Comparison of ENCODE assay signal across 1 cellular context in the genomic region with DNA sequence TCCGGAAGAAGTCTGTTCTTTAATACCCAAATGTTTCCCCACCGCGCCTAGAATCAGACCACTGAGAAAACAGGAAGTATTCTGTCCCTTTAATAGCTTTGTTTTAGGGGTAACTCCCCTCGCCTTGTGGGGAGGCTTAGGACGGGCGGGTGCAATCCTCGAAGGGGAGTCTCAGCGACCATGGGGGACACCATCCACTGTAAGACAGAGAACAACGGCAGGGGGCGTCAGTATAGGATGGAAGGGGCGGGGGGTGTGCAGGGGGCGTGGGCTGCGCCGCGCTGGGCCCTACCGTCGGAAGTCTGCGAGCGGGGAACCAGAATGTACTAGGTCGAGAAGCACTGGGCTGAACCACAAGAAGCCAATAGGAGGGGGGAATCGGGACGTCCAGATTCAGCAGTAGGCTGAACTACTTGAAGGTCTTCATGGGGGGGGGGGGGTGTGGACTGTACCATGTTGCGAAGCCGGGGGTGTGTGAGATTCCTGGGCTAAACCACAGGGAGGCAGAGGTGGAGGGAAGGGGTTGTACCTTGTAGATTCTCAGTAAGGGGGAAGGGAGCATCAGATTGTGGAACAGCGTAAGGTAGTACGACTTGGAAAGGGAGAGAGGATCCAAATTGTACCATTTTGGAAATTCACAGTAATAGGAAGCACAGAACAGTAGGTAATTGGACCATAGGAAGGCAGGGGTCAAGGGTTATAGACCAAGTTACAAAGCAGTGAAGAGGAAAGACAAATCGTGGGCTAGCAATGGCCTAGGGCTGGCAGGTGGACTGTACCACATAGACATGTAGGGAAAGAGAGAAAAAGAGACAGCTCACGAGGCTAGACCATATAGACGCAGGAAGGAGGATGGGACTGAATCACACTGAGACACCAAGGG.
A peak's percentile ranks its signal among the peaks of the same experiment; 100 is the strongest.
TF ChIP-seq lines count a peak whose summit lies in the region.

No MANE protein-coding gene starts in this region.

TF ChIP-seq in K562, 482 proteins besides CTCF, POLR2A, EP300 and RAD21 (continued from another document and continues in another):
- no peak for TF ChIP-seq CHD7 (IDR thresholded peaks at IDR 0.05; ENCODE audit: low read depth, low read length)
- no peak for TF ChIP-seq HNRNPL (IDR thresholded peaks at IDR 0.05; ENCODE audit: low read depth, low read length)
- no peak for TF ChIP-seq SMARCE1 (IDR thresholded peaks at IDR 0.05)
- TF ChIP-seq CREM (IDR thresholded peaks at IDR 0.05; ENCODE audit: low read depth) = peak; percentile 59; the same call in 1 of the 2 replicates
- TF ChIP-seq ZFP91 (CRISPR knock-in tag; IDR thresholded peaks at IDR 0.05) = peak; percentile 87; the same call in 1 of the 2 replicates
- TF ChIP-seq JUND (IDR thresholded peaks at IDR 0.05; ENCODE audit: borderline replicate concordance, low read depth, low read length) = peak; percentile 97
- TF ChIP-seq JUND (tag; IDR thresholded peaks at IDR 0.05; ENCODE audit: borderline replicate concordance, low read depth, low read length) = no peak; the same call in 2 of the 3 replicates
- no peak for TF ChIP-seq SRSF1 (IDR thresholded peaks at IDR 0.05; ENCODE audit: low read depth, low read length)
- TF ChIP-seq KDM5B (IDR thresholded peaks at IDR 0.05; ENCODE audit: insufficient replicate concordance, low read depth, low read length) = no peak
- no peak for TF ChIP-seq THAP12 (CRISPR knock-in tag; IDR thresholded peaks at IDR 0.05)
- no peak; the same call in 1 of the 2 replicates for TF ChIP-seq MAX (CRISPR knock-in tag; IDR thresholded peaks at IDR 0.05)
- no peak for TF ChIP-seq TSC22D4 (tag; IDR thresholded peaks at IDR 0.05)
- TF ChIP-seq SMARCA4 (IDR thresholded peaks at IDR 0.05) = peak; percentile 36
- peak; percentile 63 for TF ChIP-seq RNF2 (IDR thresholded peaks at IDR 0.05)
- TF ChIP-seq NFRKB (IDR thresholded peaks at IDR 0.05; ENCODE audit: low read depth) = peak; percentile 55; the same call in 1 of the 2 replicates
- no peak for TF ChIP-seq ZNF239 (CRISPR knock-in tag; IDR thresholded peaks at IDR 0.05)
- peak; percentile 65; the same call in 1 of the 2 replicates for TF ChIP-seq PHB2 (IDR thresholded peaks at IDR 0.05; ENCODE audit: low read depth)
- peak; percentile 55; the same call in 1 of the 2 replicates for TF ChIP-seq EHMT2 (IDR thresholded peaks at IDR 0.05)
- no peak for TF ChIP-seq SFPQ (IDR thresholded peaks at IDR 0.05; ENCODE audit: low read depth, low read length)
- no peak; the same call in none of the 2 replicates for TF ChIP-seq RBFOX2 (IDR thresholded peaks at IDR 0.05; ENCODE audit: low read depth, low read length)
- no peak for TF ChIP-seq ZNF146 (CRISPR knock-in tag; IDR thresholded peaks at IDR 0.05; ENCODE audit: unreplicated experiment)
- TF ChIP-seq PML (IDR thresholded peaks at IDR 0.05; ENCODE audit: low read length) = peak; percentile 36
- TF ChIP-seq ZNF57 (CRISPR knock-in tag; IDR thresholded peaks at IDR 0.05) = no peak
- TF ChIP-seq IRF2 (CRISPR knock-in tag; IDR thresholded peaks at IDR 0.05) = no peak
- peak; percentile 19; the same call in 1 of the 2 replicates for TF ChIP-seq TOE1 (IDR thresholded peaks at IDR 0.05; ENCODE audit: borderline replicate concordance)
- no peak for TF ChIP-seq TOE1 (CRISPR knock-in tag; IDR thresholded peaks at IDR 0.05; ENCODE audit: borderline replicate concordance, low read depth)
- TF ChIP-seq, protein P1, sequence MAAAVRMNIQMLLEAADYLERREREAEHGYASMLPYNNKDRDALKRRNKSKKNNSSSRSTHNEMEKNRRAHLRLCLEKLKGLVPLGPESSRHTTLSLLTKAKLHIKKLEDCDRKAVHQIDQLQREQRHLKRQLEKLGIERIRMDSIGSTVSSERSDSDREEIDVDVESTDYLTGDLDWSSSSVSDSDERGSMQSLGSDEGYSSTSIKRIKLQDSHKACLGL (CRISPR knock-in tag; IDR thresholded peaks at IDR 0.05; ENCODE audit: borderline replicate concordance, poor library complexity, severe bottlenecking) = no peak
- no peak for TF ChIP-seq XRCC5 (IDR thresholded peaks at IDR 0.05; ENCODE audit: low read depth, low read length)
- 0 out of 2 replicates have a peak, but pooled peaks have one; percentile 62 for TF ChIP-seq HMG20B (CRISPR knock-in tag; IDR thresholded peaks at IDR 0.05)
- TF ChIP-seq UBTF (IDR thresholded peaks at IDR 0.05; ENCODE audit: borderline replicate concordance in 1 of 2, low read depth in 2 of 2, low read length in 2 of 2) = no peak
